23 cellular contexts compared by ENCODE assay signal in genomic region chr16:87838643-87839541, GRCh38. TPM values are rescaled to one million over a fixed set of nuclear protein-coding genes. Genes with fewer than 3 reads are reported as not detected.
DNase-seq lines count a peak whose midpoint lies in the region; ATAC-seq, FAIRE-seq and TF ChIP-seq lines count a peak whose summit lies in the region.
"Had no signal": no experiment of that assay in that cellular context is flagged by ENCODE, and none has a peak within 500 bp of the region (broad histone marks: within the 10 kb centered on the region; RNA-seq: fewer than 3 reads in every experiment).

No MANE protein-coding gene starts in this region.

- H3K27ac ChIP-seq in HEK293 (ENCODE audit: extremely low read depth, low read depth, low read length) (no peak overlapping the region), K562 (ENCODE audit: extremely low read depth, low read depth, low read length) (no peak overlapping the region), esophagus squamous epithelium (peak overlapping the region; percentile 72 to 85 (median 83)), pancreas (no peak overlapping the region)
- H3K27ac ChIP-seq: parathyroid adenoma had no signal

- TF ChIP-seq CTCF in HEK293 (tag by site-specific recombination; IDR thresholded peaks at IDR 0.05) (no peak), K562 (IDR thresholded peaks at IDR 0.05 in 2 of 3, conservative IDR thresholded peaks at IDR 0.05 in 1 of 3; ENCODE audit: insufficient read depth in 2 of 3, low read depth in 1 of 3, low read length in 3 of 3) (no peak), esophagus squamous epithelium (IDR thresholded peaks at IDR 0.05) (no peak), pancreas (IDR thresholded peaks at IDR 0.05) (no peak)

- no peak overlapping the region for H3K4me2 ChIP-seq in K562 (ENCODE audit: insufficient read depth, low read length)

- no peak overlapping the region for H3K9ac ChIP-seq in K562 (ENCODE audit: insufficient read depth in 1 of 2, low read depth in 2 of 2, low read length in 2 of 2)
- H3K9ac ChIP-seq: parathyroid adenoma had no signal

- 94% methylated on average over 21 of the region's 27 CpGs for WGBS in K562 (ENCODE audit: insufficient coverage, low coverage, missing lambda C conversion rate)
- WGBS in esophagus squamous epithelium, 2 donors = 43 to 80% methylated on average over 1 to 4 of the region's 27 CpGs
- WGBS in pancreas, 2 donors = 84 to 95% methylated on average over 25 to 27 of the region's 27 CpGs

- no peak for TF ChIP-seq EP300 in K562 (IDR thresholded peaks at IDR 0.05; ENCODE audit: low read length)

- CTCF ChIA-PET in HEK293 (lab: Yijun Ruan, JAX) (interaction anchor here (0.6 to 1.5 kb wide), 5 partner anchors 8 to 60 kb away, joined by 3 to 9 read pairs (median 4); no protein-coding TSS in a partner anchor), K562 (lab: Yijun Ruan, JAX; ENCODE audit: low intra/inter-chr PET ratio) (no interaction called here)

- H3K4me1 ChIP-seq in HEK293 (ENCODE audit: control insufficient read depth, insufficient read depth, low read length) (no peaks in the 10 kb centered on the region), K562 (replicated peaks in 1 of 2; ENCODE audit: control insufficient read depth in 2 of 2, insufficient read depth in 2 of 2, low read length in 2 of 2) (peaks cover 0 to 43% of the 10 kb centered on the region in 2 experiments; a peak in 1 of 5 replicates), esophagus squamous epithelium (peaks cover 23 to 100% (median 51%) of the 10 kb centered on the region in 3 donors), pancreas (no peaks in the 10 kb centered on the region)
- H3K4me1 ChIP-seq: parathyroid adenoma had no signal

- H4K20me1 ChIP-seq in K562 (replicated peaks; ENCODE audit: control insufficient read depth, insufficient read depth, low read length) = peaks cover 42% of the 10 kb centered on the region

- no peak for TF ChIP-seq POLR2A in K562 (conservative IDR thresholded peaks at IDR 0.05)
- TF ChIP-seq POLR2A in esophagus squamous epithelium (IDR thresholded peaks at IDR 0.05) = no peak

- H3K36me3 ChIP-seq in HEK293 (ENCODE audit: control insufficient read depth in 2 of 2, insufficient read depth in 1 of 2, low read length in 2 of 2) (peaks cover 0 to 83% of the 10 kb centered on the region in 2 experiments; a peak in 2 of 3 replicates), K562 (ENCODE audit: control insufficient read depth, insufficient read depth, low read length) (peaks cover 97% of the 10 kb centered on the region; the same call in 2 of the 3 replicates), esophagus squamous epithelium (peaks cover 3 to 76% (median 5%) of the 10 kb centered on the region in 3 donors), pancreas (peaks cover 0 to 10% (median 0%) of the 10 kb centered on the region in 3 donors)

- no peak for TF ChIP-seq RAD21 in K562 (CRISPR knock-in tag; conservative IDR thresholded peaks at IDR 0.05 in 1 of 2, IDR thresholded peaks at IDR 0.05 in 1 of 2)

- no peaks in the 10 kb centered on the region for H3K9me1 ChIP-seq in K562 (ENCODE audit: control insufficient read depth, insufficient read depth, low read length)

- ATAC-seq in K562 (no peak), pancreas (peak in 3 of 4 donors; percentile 11 to 46 (median 23)), sciatic nerve (no peak)
- ATAC-seq: naive thymus-derived CD4-positive, alpha-beta T cell; right cardiac atrium had no signal

- no peak overlapping the region for H3K4me3 ChIP-seq in HEK293 (ENCODE audit: low read depth, low read length)
- H3K4me3 ChIP-seq in K562 = no peak overlapping the region
- no peak overlapping the region for H3K4me3 ChIP-seq in esophagus squamous epithelium
- no peak overlapping the region for H3K4me3 ChIP-seq in pancreas

- H3K27me3 ChIP-seq in K562 (ENCODE audit: control insufficient read depth in 2 of 2, insufficient read depth in 2 of 2, low read length in 2 of 2) = no peaks in the 10 kb centered on the region
- H3K27me3 ChIP-seq in esophagus squamous epithelium = peaks cover 0 to 10% (median 0%) of the 10 kb centered on the region in 4 donors
- no peaks in the 10 kb centered on the region for H3K27me3 ChIP-seq in pancreas

- POLR2A ChIA-PET in HEK293 (lab: Yijun Ruan, JAX) = no interaction called here
- POLR2A ChIA-PET in K562 (lab: Yijun Ruan, JAX) = interaction anchor here (0.6 to 4.2 kb wide), 8 partner anchors 9 to 496 kb away, joined by 3 to 28 read pairs (median 4); no protein-coding TSS in a partner anchor

- in situ Hi-C loops in K562 (cut with MboI) = no loop called here

- no peak overlapping the region for H2AFZ ChIP-seq in K562 (ENCODE audit: low read depth, low read length)
- H2AFZ ChIP-seq: parathyroid adenoma had no signal

- H3K79me2 ChIP-seq in K562 (ENCODE audit: control insufficient read depth, insufficient read depth, low read length) = peaks cover 16% of the 10 kb centered on the region
- H3K79me2 ChIP-seq: parathyroid adenoma had no signal

- no TSS peak for BruUV-seq in K562 (replicated peaks; lab: Mats Ljungman, UMichigan)

- DNase-seq in K562 (ENCODE audit: extremely low read depth in 1 of 4, low spot score in 3 of 4) (no peak), esophagus squamous epithelium (lab: John Stamatoyannopoulos, UW) (no peak), pancreas (peak in 1 of 6 donors; percentile 62), sciatic nerve (ENCODE audit: low spot score) (no peak), OCI-M1 (lab: John Stamatoyannopoulos, UW) (no peak), NCI-H2171 treated with DMSO at 0.1 percent for 48 hours (lab: John Stamatoyannopoulos, UW) (no peak), AML-193 (lab: John Stamatoyannopoulos, UW) (no peak)
- DNase-seq: activated CD4-positive, alpha-beta T cell treated with anti-CD3 and anti-CD28 coated beads, Interleukin-2, amount 50 U/mL, for 48 hours; activated gamma-delta T cell; activated T-cell treated with anti-CD3 and anti-CD28 coated beads for 4 hours; CD4-positive, CD25-positive, alpha-beta regulatory T cell; head of caudate nucleus; kidney glomerular epithelial cell; mesenchymal stem cell; naive thymus-derived CD4-positive, alpha-beta T cell; NCI-H1105; NCI-H2029 treated with DMSO at 0.1 percent for 48 hours; NCI-H345; NCI-H748 treated with DMSO at 0.1 percent for 48 hours; right cardiac atrium; stimulated activated naive CD4-positive, alpha-beta T cell treated with Interleukin-2 at 50 U/mL for 16 hours had no signal

- intact Hi-C loops in K562 (cut with micrococcal nuclease) = no loop called here
- intact Hi-C loops in esophagus squamous epithelium (cut with DNase I) = no loop called here
- intact Hi-C loops in pancreas (cut with DNase I) = no loop called here
- intact Hi-C loops in sciatic nerve (cut with DNase I) = no loop called here

- FAIRE-seq in K562 (lab: Jason Lieb, UNC) (no peak), pancreas (lab: Jason Lieb, UNC) (no peak)

- no peaks in the 10 kb centered on the region for H3K9me3 ChIP-seq in HEK293 (ENCODE audit: control insufficient read depth, insufficient read depth, low read depth, low read length)
- H3K9me3 ChIP-seq in K562 (replicated peaks; ENCODE audit: control insufficient read depth, insufficient read depth, low read depth, low read length) = no peaks in the 10 kb centered on the region
- no peaks in the 10 kb centered on the region for H3K9me3 ChIP-seq in esophagus squamous epithelium
- no peaks in the 10 kb centered on the region for H3K9me3 ChIP-seq in pancreas

TF ChIP-seq in HEK293, 187 proteins besides CTCF, POLR2A, EP300 and RAD21:
- 0 out of 2 replicates have a peak, but pooled peaks have one; percentile 18 for TF ChIP-seq GLIS2 (tag by site-specific recombination; IDR thresholded peaks at IDR 0.05)
- TF ChIP-seq ZIC2 (tag by site-specific recombination; IDR thresholded peaks at IDR 0.05) = peak; percentile 37; the same call in 1 of the 2 replicates
- TF ChIP-seq KLF7 (tag by site-specific recombination; IDR thresholded peaks at IDR 0.05; ENCODE audit: borderline replicate concordance) = no peak

TF ChIP-seq in K562, 482 proteins besides CTCF, POLR2A, EP300 and RAD21:
- TF ChIP-seq RBM22 (IDR thresholded peaks at IDR 0.05; ENCODE audit: low read depth, low read length, poor library complexity, severe bottlenecking) = peak; percentile 94
- TF ChIP-seq POLR2G (IDR thresholded peaks at IDR 0.05; ENCODE audit: low read depth, low read length) = peak; percentile 71; the same call in 1 of the 2 replicates
- no peak for TF ChIP-seq THRA (IDR thresholded peaks at IDR 0.05)
TF ChIP-seq in K562: peak in this region for 2.

RNA-seq across cellular contexts. Expression of gene SLC7A5, which starts 30.4 kb away (rescaled TPM):
- 56.8 and 152 TPM in 2 replicates for total RNA-seq in K562 (2011; cell fraction: chromatin; rRNA removed; ENCODE audit: low replicate concordance)
- 157 and 188 TPM in 2 replicates for total RNA-seq in K562 (2011; cell fraction: nucleolus; rRNA removed)
- 147 and 156 TPM in 2 replicates for total RNA-seq in K562 (2011; cell fraction: nucleoplasm; rRNA removed)
- total RNA-seq in K562 (2014; rRNA removed) = 60.8 and 75.7 TPM in 2 replicates
- 16.9 and 18.6 TPM in 2 replicates for total RNA-seq in K562 (2014; rRNA removed; fragmentation: Illumina TruSeq; extraction: Trizol)
- 18.2 and 21.2 TPM in 2 replicates for total RNA-seq in K562 (2015; rRNA removed; fragmentation: Illumina TruSeq; extraction: Trizol)
- 187 and 220 TPM in 2 replicates for total RNA-seq in K562 (2021)
- 14.2 and 19.4 TPM in 2 replicates for polyA plus RNA-seq in K562 (2011; rRNA removed)
- polyA plus RNA-seq in K562 (2011; cell fraction: cytosol; rRNA removed) = 25.5 and 34.2 TPM in 2 replicates
- 35.3 and 43.3 TPM in 2 replicates for polyA plus RNA-seq in K562 (2011; cell fraction: nucleus; rRNA removed)
- 65.7 and 239 TPM in 2 replicates for polyA plus RNA-seq in K562 (2012)
- polyA plus RNA-seq in K562 (2014; fragmentation: Illumina TruSeq; extraction: Trizol) = 97.4 and 161 TPM in 2 replicates
- 1 to 10 TPM; 1.9 to 4.9 TPM for polyA plus RNA-seq in K562 (2014; fragmentation: Nextera tagmentation; extraction: Ambion mirVana)
- 78.0 and 83.8 TPM in 2 replicates for polyA plus RNA-seq in K562 (2014; rRNA removed)
- 11.7 and 15.5 TPM in 2 replicates for polyA minus RNA-seq in K562 (2011; rRNA and poly(A)+ RNA removed)
- 39.4 and 72.3 TPM in 2 replicates for polyA minus RNA-seq in K562 (2011; cell fraction: cytosol; rRNA and poly(A)+ RNA removed)
- polyA minus RNA-seq in K562 (2011; cell fraction: nucleus; rRNA and poly(A)+ RNA removed) = 18.2 and 21.2 TPM in 2 replicates
- total RNA-seq in esophagus squamous epithelium = 100 to 1,000 TPM in 3 of 4 donors, 10 to 100 TPM in 1; 75.3 to 179 (median 145) TPM
- 10 to 100 TPM in 1 of 6 donors, 1 to 10 TPM in 5; 1.1 to 54.7 (median 3.5) TPM for total RNA-seq in pancreas
- polyA plus RNA-seq in pancreas = 1 to 10 TPM; 4.2 to 7.7 TPM
- total RNA-seq in sciatic nerve = 11.5 TPM

Comparison
In these comparisons a context has a peak if more than half of its experiments do, and no peak if none do; other contexts are left out.
1. H3K27ac ChIP-seq: peak in esophagus squamous epithelium (4 of 4); none in HEK293 (single experiment), K562 (single experiment) and pancreas (0 of 4).
2. ATAC-seq: peak in pancreas (3 of 4); none in K562 (single experiment) and sciatic nerve (single experiment).